ENCODE assay signal across 28 cellular contexts in genomic region chr12:19044430-19044829, GRCh38.
"Had no signal": no experiment of that assay in that cellular context is flagged by ENCODE, and none has a peak within 500 bp of the region (broad histone marks: within the 10 kb centered on the region; RNA-seq: fewer than 3 reads in every experiment).

No MANE protein-coding gene starts in this region.

- DNase-seq: activated CD4-positive, alpha-beta T cell treated with anti-CD3 and anti-CD28 coated beads for 36 hours; activated CD4-positive, alpha-beta T cell treated with anti-CD3 and anti-CD28 coated beads, Interleukin-2, amount 10 ng/mL, durations not matched to agents 7 days and 5 days; activated CD4-positive, alpha-beta T cell treated with anti-CD3 and anti-CD28 coated beads, Interleukin-2, amount 50 U/mL, for 48 hours; activated CD4-positive, CD25-positive, alpha-beta regulatory T cell; activated CD4-positive, CD25-positive, alpha-beta regulatory T cell treated with anti-CD3 and anti-CD28 coated beads, Interleukin-2, amount 50 U/mL, for 72 hours; activated CD8-positive, alpha-beta memory T cell treated with anti-CD3 and anti-CD28 coated beads for 24 hours; activated CD8-positive, alpha-beta T cell treated with anti-CD3 and anti-CD28 coated beads for 36 hours; activated effector memory CD4-positive, alpha-beta T cell treated with Interleukin-2 at 50 U/mL for 16 hours; activated gamma-delta T cell treated with Interleukin-2 at 50 U/mL for 16 hours; activated naive CD4-positive, alpha-beta T cell treated with anti-CD3 and anti-CD28 coated beads, Interleukin-2, amount 50 U/mL, for 16 hours; activated naive CD4-positive, alpha-beta T cell treated with Interleukin-2 at 50 U/mL for 16 hours; activated T-cell treated with anti-CD3 and anti-CD28 coated beads, Interleukin-2, amount 50 U/mL, for 4 hours; amniotic stem cell; anterior cingulate cortex; body of pancreas; caudate nucleus; cortex of kidney; dermis blood vessel endothelial cell; effector CD4-positive, alpha-beta T cell; effector memory CD8-positive, alpha-beta T cell; esophagus squamous epithelium; foreskin melanocyte; T-helper 2 cell had no signal

- H3K4me3 Mint-ChIP-seq: activated CD4-positive, alpha-beta T cell treated with anti-CD3 and anti-CD28 coated beads for 36 hours; activated CD4-positive, alpha-beta T cell treated with anti-CD3 and anti-CD28 coated beads, Interleukin-2, amount 10 ng/mL, durations not matched to agents 7 days and 5 days; activated CD8-positive, alpha-beta T cell treated with anti-CD3 and anti-CD28 coated beads for 36 hours; activated naive CD8-positive, alpha-beta T cell; activated T-cell treated with anti-CD3 and anti-CD28 coated beads, Interleukin-2, amount 50 U/mL, for 4 hours; activated T-helper 17 cell treated with anti-CD3 and anti-CD28 coated beads, Interleukin-2, amount 50 U/mL, for 72 hours; effector memory CD8-positive, alpha-beta T cell had no signal

- H3K27ac ChIP-seq: body of pancreas, epithelial cell of prostate, esophagus squamous epithelium had no signal

- FAIRE-seq: colon, endothelial cell of umbilical vein had no signal

- H3K27ac Mint-ChIP-seq: activated CD4-positive, alpha-beta T cell treated with anti-CD3 and anti-CD28 coated beads for 36 hours; activated CD4-positive, alpha-beta T cell treated with anti-CD3 and anti-CD28 coated beads, Interleukin-2, amount 10 ng/mL, durations not matched to agents 7 days and 5 days; activated CD8-positive, alpha-beta T cell treated with anti-CD3 and anti-CD28 coated beads for 36 hours; activated naive CD8-positive, alpha-beta T cell; activated T-helper 17 cell treated with anti-CD3 and anti-CD28 coated beads, Interleukin-2, amount 50 U/mL, for 72 hours; effector memory CD8-positive, alpha-beta T cell had no signal

- H3K9me3 Mint-ChIP-seq: activated CD4-positive, alpha-beta T cell treated with anti-CD3 and anti-CD28 coated beads, Interleukin-2, amount 10 ng/mL, durations not matched to agents 7 days and 5 days; activated CD8-positive, alpha-beta T cell treated with anti-CD3 and anti-CD28 coated beads for 36 hours; activated T-cell treated with anti-CD3 and anti-CD28 coated beads, Interleukin-2, amount 50 U/mL, for 4 hours; activated T-helper 17 cell treated with anti-CD3 and anti-CD28 coated beads, Interleukin-2, amount 50 U/mL, for 72 hours had no signal

- ATAC-seq: activated CD4-positive, alpha-beta T cell treated with anti-CD3 and anti-CD28 coated beads for 36 hours; activated CD8-positive, alpha-beta T cell treated with anti-CD3 and anti-CD28 coated beads for 36 hours; activated T-cell treated with anti-CD3 and anti-CD28 coated beads, Interleukin-2, amount 50 U/mL, for 4 hours; activated T-helper 17 cell treated with anti-CD3 and anti-CD28 coated beads, Interleukin-2, amount 50 U/mL, for 72 hours; body of pancreas; effector memory CD8-positive, alpha-beta T cell had no signal

- H3K4me1 ChIP-seq: body of pancreas, esophagus squamous epithelium had no signal

- H3K27me3 Mint-ChIP-seq: activated CD4-positive, alpha-beta T cell treated with anti-CD3 and anti-CD28 coated beads, Interleukin-2, amount 10 ng/mL, durations not matched to agents 7 days and 5 days had no signal

- H3K36me3 ChIP-seq: esophagus squamous epithelium had no signal

- H3K36me3 Mint-ChIP-seq: activated naive CD8-positive, alpha-beta T cell had no signal

- H3K27me3 ChIP-seq: body of pancreas, esophagus squamous epithelium had no signal

- H3K4me3 ChIP-seq: body of pancreas, esophagus squamous epithelium had no signal

- H3K4me1 Mint-ChIP-seq: activated CD4-positive, alpha-beta T cell treated with anti-CD3 and anti-CD28 coated beads for 36 hours; activated CD4-positive, alpha-beta T cell treated with anti-CD3 and anti-CD28 coated beads, Interleukin-2, amount 10 ng/mL, durations not matched to agents 7 days and 5 days; activated T-helper 17 cell treated with anti-CD3 and anti-CD28 coated beads, Interleukin-2, amount 50 U/mL, for 72 hours had no signal

- H3K9me3 ChIP-seq: body of pancreas, esophagus squamous epithelium had no signal
